In the genomic region with DNA sequence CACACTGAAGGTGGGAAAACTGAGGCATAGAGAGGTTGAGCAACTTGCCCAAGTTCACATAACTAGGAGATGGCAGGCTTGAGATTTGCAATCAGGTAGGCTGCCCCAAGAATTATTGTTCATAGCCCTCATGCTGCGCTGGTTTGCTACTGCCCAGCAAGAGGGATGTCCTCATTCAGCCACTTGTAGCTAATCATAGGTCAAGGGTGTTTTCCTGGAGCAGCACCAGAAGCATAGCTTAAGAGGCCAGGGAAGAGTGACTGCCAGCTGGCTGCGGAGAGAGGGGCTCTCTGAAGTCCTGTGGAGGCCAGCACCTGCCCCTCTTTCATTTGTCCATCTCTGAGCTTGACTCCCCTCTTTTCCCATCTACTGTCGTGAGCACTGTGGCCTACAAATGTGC, we compare ENCODE assay signal across 13 cellular contexts. TPM values are rescaled to one million over a fixed set of nuclear protein-coding genes. Genes with fewer than 3 reads are reported as not detected.
DNase-seq lines count a peak whose midpoint lies in the region; TF ChIP-seq lines count a peak whose summit lies in the region.
"Had no signal": no experiment of that assay in that cellular context is flagged by ENCODE, and none has a peak within 500 bp of the region (broad histone marks: within the 10 kb centered on the region; RNA-seq: fewer than 3 reads in every experiment).

No MANE protein-coding gene starts in this region.

- no peak overlapping the region for H3K18ac ChIP-seq in mesenchymal stem cell (ENCODE audit: low read depth in 1 of 2, low read length in 2 of 2)

- H3K23ac ChIP-seq in mesenchymal stem cell (ENCODE audit: low read length in 2 of 2) = no peak overlapping the region

- DNase-seq in DMS53 treated with DMSO at 0.1 percent for 48 hours (lab: John Stamatoyannopoulos, UW; ENCODE audit: unreplicated experiment) = peak; percentile 85
- DNase-seq in NCI-H2029 treated with DMSO at 0.1 percent for 48 hours (lab: John Stamatoyannopoulos, UW) = peak; percentile 43
- DNase-seq in choroid plexus epithelial cell (ENCODE audit: low read depth) = peak; percentile 8
- peak; percentile 40 for DNase-seq in mesenchymal stem cell
- no peak for DNase-seq in NCI-H1436 (lab: John Stamatoyannopoulos, UW)
- no peak for DNase-seq in esophagus muscularis mucosa (ENCODE audit: extremely low spot score)
- DNase-seq in ecto neural progenitor cell (ENCODE audit: low spot score) = no peak
- DNase-seq: BE2C; CD4-positive, alpha-beta memory T cell; H9; KBM-7; NCI-H1930; NCI-H345 had no signal

- H3K27ac ChIP-seq in mesenchymal stem cell (ENCODE audit: low read length, poor library complexity, severe bottlenecking) (no peak overlapping the region), esophagus muscularis mucosa (replicated peaks in 1 of 4) (no peak overlapping the region)

- H3K14ac ChIP-seq in mesenchymal stem cell (ENCODE audit: low read length in 2 of 2) = no peak overlapping the region

- TF ChIP-seq CTCF in choroid plexus epithelial cell (conservative IDR thresholded peaks at IDR 0.05; ENCODE audit: low read depth, low read length) (no peak), esophagus muscularis mucosa (IDR thresholded peaks at IDR 0.05) (no peak)

- H3K27me3 ChIP-seq in mesenchymal stem cell (ENCODE audit: control insufficient read depth in 1 of 2, insufficient read depth in 1 of 2, low read length in 2 of 2) (peaks cover 0 to 34% of the 10 kb centered on the region in 2 experiments), esophagus muscularis mucosa (no peaks in the 10 kb centered on the region)
- H3K27me3 ChIP-seq: BE2C had no signal

- H3K4me3 ChIP-seq in choroid plexus epithelial cell (ENCODE audit: low read depth, low read length) (no peak overlapping the region), mesenchymal stem cell (ENCODE audit: insufficient read depth in 1 of 2, low read depth in 1 of 2, low read length in 2 of 2) (no peak overlapping the region), esophagus muscularis mucosa (no peak overlapping the region)

- no peaks in the 10 kb centered on the region for H3K79me1 ChIP-seq in mesenchymal stem cell (replicated peaks; ENCODE audit: low read length, poor library complexity, severe bottlenecking)

- TF ChIP-seq POLR2A in esophagus muscularis mucosa (IDR thresholded peaks at IDR 0.05; ENCODE audit: low read depth) = no peak

- no peak overlapping the region for H3K9ac ChIP-seq in mesenchymal stem cell (ENCODE audit: low read length)

- no peak overlapping the region for H3K4ac ChIP-seq in mesenchymal stem cell (ENCODE audit: low read depth in 1 of 2, low read length in 2 of 2)

- H3K36me3 ChIP-seq in mesenchymal stem cell (ENCODE audit: control insufficient read depth in 1 of 2, insufficient read depth in 2 of 2, low read depth in 1 of 2, low read length in 2 of 2) (no peaks in the 10 kb centered on the region), esophagus muscularis mucosa (peaks cover 0 to 5% (median 0%) of the 10 kb centered on the region in 4 donors)
- H3K36me3 ChIP-seq: BE2C had no signal

- TF ChIP-seq EP300 in esophagus muscularis mucosa (IDR thresholded peaks at IDR 0.05) = no peak

- no peak overlapping the region for H2AK5ac ChIP-seq in mesenchymal stem cell (ENCODE audit: low read length, severe bottlenecking)

- H2BK5ac ChIP-seq in mesenchymal stem cell (ENCODE audit: low read depth, low read length, poor library complexity, severe bottlenecking) = no peak overlapping the region

- intact Hi-C loops in esophagus muscularis mucosa (cut with DNase I) = no loop called here

- H4K91ac ChIP-seq in mesenchymal stem cell (ENCODE audit: low read length) = no peak overlapping the region

- H4K8ac ChIP-seq in mesenchymal stem cell (ENCODE audit: low read length) = no peak overlapping the region

- no peak overlapping the region for H2BK12ac ChIP-seq in mesenchymal stem cell (ENCODE audit: low read length in 2 of 2)

- H3K4me1 ChIP-seq in mesenchymal stem cell (ENCODE audit: control insufficient read depth, insufficient read depth, low read depth, low read length) = no peaks in the 10 kb centered on the region
- H3K4me1 ChIP-seq in esophagus muscularis mucosa = peaks cover 0 to 28% (median 5%) of the 10 kb centered on the region in 4 donors
- H3K4me1 ChIP-seq: BE2C had no signal

- WGBS in mesenchymal stem cell = 70% methylated on average over 3 of the region's 3 CpGs
- WGBS in esophagus muscularis mucosa = 86% methylated on average over 3 of the region's 3 CpGs

- no peak overlapping the region for H2BK120ac ChIP-seq in mesenchymal stem cell (ENCODE audit: low read depth, low read length)

- H3K4me2 ChIP-seq in mesenchymal stem cell (ENCODE audit: low read length, poor library complexity, severe bottlenecking) = no peak overlapping the region

- H3K9me3 ChIP-seq in mesenchymal stem cell (ENCODE audit: control insufficient read depth, low read length) = no peaks in the 10 kb centered on the region
- no peaks in the 10 kb centered on the region for H3K9me3 ChIP-seq in esophagus muscularis mucosa
- H3K9me3 ChIP-seq: BE2C had no signal

- peak overlapping the region; percentile 56 for H2BK15ac ChIP-seq in mesenchymal stem cell (ENCODE audit: low read depth, poor library complexity, severe bottlenecking)

- no peak overlapping the region for H2AFZ ChIP-seq in mesenchymal stem cell (ENCODE audit: low read depth, low read length)

RNA-seq across cellular contexts. Expression of a gene that starts 15.0 kb away (rescaled TPM):
- polyA plus RNA-seq in mesenchymal stem cell (2013, experiment 1 of 2) = 2.8 TPM
- 3.1 TPM for polyA plus RNA-seq in mesenchymal stem cell (2013, experiment 2 of 2)
- total RNA-seq in esophagus muscularis mucosa = 10 to 100 TPM in 3 of 4 donors, 1 to 10 TPM in 1; 7.8 to 41.1 (median 21.2) TPM

Comparison
In these comparisons a context has a peak if more than half of its experiments do, and no peak if none do; other contexts are left out.
1. DNase-seq: peak in DMS53 treated with DMSO at 0.1 percent for 48 hours (single experiment), NCI-H2029 treated with DMSO at 0.1 percent for 48 hours (single experiment), choroid plexus epithelial cell (single experiment) and mesenchymal stem cell (single experiment); none in NCI-H1436 (single experiment), esophagus muscularis mucosa (single experiment) and ecto neural progenitor cell (single experiment).